In the genomic region with DNA sequence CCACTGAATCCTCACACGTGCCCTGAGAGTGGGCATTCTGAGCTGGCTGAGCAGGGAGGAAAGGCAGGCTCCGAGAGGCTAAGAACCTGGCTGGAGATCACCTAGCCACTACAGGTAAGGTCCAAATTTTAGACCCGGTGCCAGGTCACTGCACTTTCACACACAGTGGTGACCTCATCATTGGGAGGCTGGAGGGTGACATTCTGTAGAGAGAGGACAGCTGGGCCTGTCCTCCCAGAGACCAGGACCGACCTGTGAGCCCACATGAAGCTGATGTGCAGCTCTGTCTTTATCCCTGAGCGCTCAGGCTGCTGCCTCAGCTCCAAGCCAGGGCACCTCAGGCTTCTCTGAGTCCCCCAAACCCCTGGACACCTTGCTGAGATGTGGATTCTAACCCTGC, we compare ENCODE assay signal across 1 cellular context.
TF ChIP-seq lines count a peak whose summit lies in the region.

No MANE protein-coding gene starts in this region.

TF ChIP-seq in H1, 55 proteins besides CTCF, POLR2A, EP300 and RAD21:
- TF ChIP-seq KDM5A (IDR thresholded peaks at IDR 0.05; ENCODE audit: low read length): no peak
- TF ChIP-seq NANOG (IDR thresholded peaks at IDR 0.05; ENCODE audit: insufficient read depth, low read depth, low read length, poor library complexity, severe bottlenecking): no peak
- TF ChIP-seq POLR2AphosphoS5 (IDR thresholded peaks at IDR 0.05; ENCODE audit: low read depth, low read length): no peak
- no peak for TF ChIP-seq YY1 (IDR thresholded peaks at IDR 0.05; ENCODE audit: low read depth, low read length)
- no peak for TF ChIP-seq TBP (IDR thresholded peaks at IDR 0.05; ENCODE audit: low read depth, low read length)
